ENCODE assay signal across 27 cellular contexts in genomic region chr4:120658772-120659171, GRCh38.
A peak's percentile ranks its signal among the peaks of the same experiment; 100 is the strongest.
DNase-seq lines count a peak whose midpoint lies in the region; ATAC-seq, FAIRE-seq and TF ChIP-seq lines count a peak whose summit lies in the region.
"Had no signal": no experiment of that assay in that cellular context is flagged by ENCODE, and none has a peak within 500 bp of the region (broad histone marks: within the 10 kb centered on the region; RNA-seq: fewer than 3 reads in every experiment).

No MANE protein-coding gene starts in this region.

- H3K4me3 ChIP-seq in fibroblast of pulmonary artery (replicated peaks; ENCODE audit: low read depth, low read length) (no peak overlapping the region), breast epithelium (no peak overlapping the region)
- H3K4me3 ChIP-seq: thoracic aorta had no signal

- no peak for TF ChIP-seq POLR2A in breast epithelium (IDR thresholded peaks at IDR 0.05)

- no peaks in the 10 kb centered on the region for H3K27me3 ChIP-seq in breast epithelium

- no peak for FAIRE-seq in GM19239 (lab: Jason Lieb, UNC)
- FAIRE-seq: endometrium, small intestine had no signal

- H3K36me3 ChIP-seq in breast epithelium = no peaks in the 10 kb centered on the region
- H3K36me3 ChIP-seq: thoracic aorta had no signal

- no peak for TF ChIP-seq CTCF in fibroblast of pulmonary artery (IDR thresholded peaks at IDR 0.05; ENCODE audit: low read length, missing control alignments)
- no peak for TF ChIP-seq CTCF in breast epithelium (IDR thresholded peaks at IDR 0.05)

- DNase-seq in CMK (ENCODE audit: low read depth) (peak; percentile 4), Kasumi-1 (lab: John Stamatoyannopoulos, UW) (peak; percentile 95), OCI-M1 (lab: John Stamatoyannopoulos, UW) (peak; percentile 79), fibroblast of pulmonary artery (ENCODE audit: low read depth) (peak; percentile 16), breast epithelium (ENCODE audit: low spot score in 2 of 2) (no peak), GM19239 (ENCODE audit: insufficient read length, low spot score) (no peak)
- DNase-seq: activated CD4-positive, alpha-beta T cell treated with anti-CD3 and anti-CD28 coated beads for 1 hour; activated CD8-positive, alpha-beta memory T cell treated with anti-CD3 and anti-CD28 coated beads for 24 hours; activated naive CD4-positive, alpha-beta T cell treated with anti-CD3 and anti-CD28 coated beads, Interleukin-2, amount 50 U/mL, for 16 hours; activated T-cell treated with anti-CD3 and anti-CD28 coated beads, Interleukin-2, amount 50 U/mL, for 72 hours; aorta; caudate nucleus; CD8-positive, alpha-beta T cell; glutamatergic neuron; GOT3; IMR-90; mesendoderm; naive B cell; NCI-H2227 treated with DMSO at 0.1 percent for 48 hours; SK-N-SH; small intestine; stimulated activated CD4-positive, alpha-beta T cell treated with anti-CD3 and anti-CD28 coated beads, Interleukin-2, amount 100 ng/mL, for 24 hours; stimulated activated naive B cell treated with anti-CD40 and anti-IgM and Interleukin-4, amounts not matched to agents 10 μg/mL and 1 μg/mL and 100 μg/mL, for 72 hours; T1000 had no signal

- H3K4me1 ChIP-seq in breast epithelium = no peaks in the 10 kb centered on the region

- ATAC-seq in HG02759 (IDR thresholded peaks at IDR 0.05; ENCODE audit: unreplicated experiment) = no peak
- ATAC-seq: activated T-cell treated with anti-CD3 and anti-CD28 coated beads, Interleukin-2, amount 50 U/mL, for 72 hours; CD8-positive, alpha-beta T cell; stimulated activated naive B cell treated with anti-CD40 and anti-IgM and Interleukin-4, amounts not matched to agents 10 μg/mL and 1 μg/mL and 100 μg/mL, for 72 hours had no signal

- H3K9me3 ChIP-seq in breast epithelium = no peaks in the 10 kb centered on the region
- H3K9me3 ChIP-seq: SK-N-SH, thoracic aorta had no signal

- no peak overlapping the region for H3K27ac ChIP-seq in breast epithelium
- H3K27ac ChIP-seq: thoracic aorta had no signal

- intact Hi-C loops in breast epithelium (cut with DNase I; ENCODE audit: low total_unique reads) = no loop called here

Comparison
In these comparisons a context has a peak if more than half of its experiments do, and no peak if none do; other contexts are left out.
1. DNase-seq: peak in CMK (single experiment), Kasumi-1 (2 of 2), OCI-M1 (single experiment) and fibroblast of pulmonary artery (single experiment); none in breast epithelium (0 of 2) and GM19239 (single experiment).